ENCODE assay signal across 7 cellular contexts in the genomic region with DNA sequence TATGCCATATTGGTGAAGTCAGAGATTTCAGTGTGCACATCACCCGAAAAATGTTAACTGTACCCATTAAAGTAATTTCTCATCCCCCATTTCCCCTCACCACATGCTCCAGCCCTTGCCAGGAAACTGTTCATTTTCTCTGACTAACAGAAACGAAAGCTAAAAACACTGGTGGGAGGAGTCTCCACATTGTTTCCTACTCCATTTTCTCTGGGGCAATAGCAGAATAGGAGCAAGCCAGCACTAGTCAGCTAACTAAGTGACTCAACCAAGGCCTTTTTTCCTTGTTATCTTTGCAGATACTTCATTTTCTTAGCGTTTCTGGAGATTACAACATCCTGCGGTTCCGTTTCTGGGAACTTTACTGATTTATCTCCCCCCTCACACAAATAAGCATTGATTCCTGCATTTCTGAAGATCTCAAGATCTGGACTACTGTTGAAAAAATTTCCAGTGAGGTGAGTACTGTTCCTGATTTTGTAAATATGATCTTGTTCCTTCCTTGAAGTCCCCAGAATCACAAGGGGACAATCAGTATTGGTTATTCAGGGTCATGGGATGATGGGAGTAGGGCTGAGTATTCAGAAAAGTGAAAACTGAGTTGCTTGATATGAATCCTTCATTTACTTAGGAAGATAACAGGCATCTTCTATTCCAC. TPM values are rescaled to one million over a fixed set of nuclear protein-coding genes. Genes with fewer than 3 reads are reported as not detected.
DNase-seq lines count a peak whose midpoint lies in the region; ATAC-seq and TF ChIP-seq lines count a peak whose summit lies in the region.

A gene (plus strand): TSS at position 204 of the 658 bp plus-strand sequence. CDS start 4,774 bp downstream, outside the sequence.

- no peak for TF ChIP-seq CTCF in transverse colon (IDR thresholded peaks at IDR 0.05)

- no peaks in the 10 kb centered on the region for H3K36me3 ChIP-seq in esophagus (ENCODE audit: control insufficient read depth in 2 of 2, insufficient read depth in 2 of 2, low read length in 1 of 2)
- H3K36me3 ChIP-seq in transverse colon = peaks cover 0 to 2% (median 0%) of the 10 kb centered on the region in 4 donors

- peak within 1 kb of the TSS; percentile 99 to 100 for H3K27ac Mint-ChIP-seq in natural killer cell treated with Interleukin-12 subunit alpha and Interleukin-12 subunit beta and Interleukin-15 and Interleukin-18, amount 100 ng/mL, for 72 hours

- in situ Hi-C loops in transverse colon (cut with MboI; ENCODE audit: low pct_ligation_motif_present in 1 of 4, low pct_unique_long_range_greater_than_20kb in 1 of 4, low sequenced_read_pairs in 3 of 4) = no loop called here

- ATAC-seq in GM18502 (IDR thresholded peaks at IDR 0.05; ENCODE audit: poor library complexity, unreplicated experiment) (peak; percentile 65), HG02623 (IDR thresholded peaks at IDR 0.05; ENCODE audit: unreplicated experiment) (peak; percentile 65)
- peak; percentile 82 to 89 for ATAC-seq in natural killer cell treated with Interleukin-12 subunit alpha and Interleukin-12 subunit beta and Interleukin-15 and Interleukin-18, amount 100 ng/mL, for 72 hours

- H3K9me3 Mint-ChIP-seq in natural killer cell treated with Interleukin-12 subunit alpha and Interleukin-12 subunit beta and Interleukin-15 and Interleukin-18, amount 100 ng/mL, for 72 hours = peaks cover 3% of the 10 kb centered on the region

- peak; percentile 77 for TF ChIP-seq POLR2A in transverse colon (IDR thresholded peaks at IDR 0.05)

- no peaks in the 10 kb centered on the region for H3K9me3 ChIP-seq in esophagus (ENCODE audit: control insufficient read depth in 2 of 2, insufficient read depth in 1 of 2, low read depth in 1 of 2, low read length in 1 of 2)
- H3K9me3 ChIP-seq in transverse colon = no peaks in the 10 kb centered on the region

- peaks cover 70 to 75% of the 10 kb centered on the region in 2 donors for H3K4me1 Mint-ChIP-seq in natural killer cell treated with Interleukin-12 subunit alpha and Interleukin-12 subunit beta and Interleukin-15 and Interleukin-18, amount 100 ng/mL, for 72 hours (ENCODE audit: low read depth in 2 of 2)

- 7 to 13% methylated on average over 5 of the region's 5 CpGs for WGBS in esophagus, 2 donors
- WGBS in transverse colon (ENCODE audit: low coverage in 1 of 2), 2 donors = 2 to 13% methylated on average over 3 to 5 of the region's 5 CpGs

- no peaks in the 10 kb centered on the region for H3K27me3 Mint-ChIP-seq in natural killer cell treated with Interleukin-12 subunit alpha and Interleukin-12 subunit beta and Interleukin-15 and Interleukin-18, amount 100 ng/mL, for 72 hours

- peak within 1 kb of the TSS; percentile 49 to 79 for H3K4me3 ChIP-seq in esophagus (ENCODE audit: low read depth in 1 of 2, low read length in 2 of 2)
- H3K4me3 ChIP-seq in transverse colon = peak within 1 kb of the TSS; percentile 28 to 60 (median 42)

- TF ChIP-seq EP300 in transverse colon (IDR thresholded peaks at IDR 0.05; ENCODE audit: low read depth) = no peak

- DNase-seq in NCI-H226 (peak; percentile 92), transverse colon (peak; percentile 34)
- DNase-seq in activated CD8-positive, alpha-beta memory T cell treated with anti-CD3 and anti-CD28 coated beads, Interleukin-2, amount 50 U/mL, for 4 hours = peak; percentile 40
- peak; percentile 86 for DNase-seq in natural killer cell treated with Interleukin-12 subunit alpha and Interleukin-12 subunit beta and Interleukin-15 and Interleukin-18, amount 100 ng/mL, for 72 hours (ENCODE audit: low spot score)

- H3K4me3 Mint-ChIP-seq in natural killer cell treated with Interleukin-12 subunit alpha and Interleukin-12 subunit beta and Interleukin-15 and Interleukin-18, amount 100 ng/mL, for 72 hours = peak within 1 kb of the TSS; percentile 95

- H3K4me1 ChIP-seq in esophagus (ENCODE audit: control insufficient read depth in 2 of 2, insufficient read depth in 2 of 2, low read length in 1 of 2) (no peaks in the 10 kb centered on the region), transverse colon (peaks cover 0 to 43% (median 5%) of the 10 kb centered on the region in 4 donors)

- intact Hi-C loops in transverse colon (cut with DNase I; ENCODE audit: low total_unique reads) = no loop called here

- peaks cover 39% of the 10 kb centered on the region for H3K36me3 Mint-ChIP-seq in natural killer cell treated with Interleukin-12 subunit alpha and Interleukin-12 subunit beta and Interleukin-15 and Interleukin-18, amount 100 ng/mL, for 72 hours

- H3K27me3 ChIP-seq in esophagus (ENCODE audit: control insufficient read depth in 1 of 2, insufficient read depth in 2 of 2, low read length in 2 of 2) (no peaks in the 10 kb centered on the region), transverse colon (no peaks in the 10 kb centered on the region)

- H3K27ac ChIP-seq in esophagus (ENCODE audit: low read depth in 2 of 2, low read length in 1 of 2) (peak within 1 kb of the TSS; percentile 49 to 91), transverse colon (peak within 1 kb of the TSS; percentile 87 to 90 (median 88))

RNA-seq across cellular contexts. Expression of the gene that starts here (rescaled TPM):
- 10 to 100 TPM; 88.4 to 93.8 TPM for polyA plus RNA-seq in esophagus
- total RNA-seq in natural killer cell treated with Interleukin-12 subunit alpha and Interleukin-12 subunit beta and Interleukin-15 and Interleukin-18, amount 100 ng/mL, for 72 hours = 100 to 1,000 TPM; 186 to 228 TPM
- 10 to 100 TPM; 11.1 to 36.5 (median 17.9) TPM for total RNA-seq in transverse colon

Comparison
In these comparisons a context has a peak if more than half of its experiments do, and no peak if none do; other contexts are left out.
1. Peak in every context shown above with its lines: DNase-seq, ATAC-seq, H3K4me3 ChIP-seq and H3K27ac ChIP-seq.
2. RNA of the gene that starts here (total RNA-seq): 186 to 228 TPM in natural killer cell treated with Interleukin-12 subunit alpha and Interleukin-12 subunit beta and Interleukin-15 and Interleukin-18, amount 100 ng/mL, for 72 hours; 11.1 to 36.5 TPM in transverse colon; every median in the first group is over 4 times any median in the second.
3. DNase-seq: peak in every context shown above with its lines; median percentile 92 in NCI-H226; 86 in natural killer cell treated with Interleukin-12 subunit alpha and Interleukin-12 subunit beta and Interleukin-15 and Interleukin-18, amount 100 ng/mL, for 72 hours; 40 in activated CD8-positive, alpha-beta memory T cell treated with anti-CD3 and anti-CD28 coated beads, Interleukin-2, amount 50 U/mL, for 4 hours; 34 in transverse colon.